ENCODE assay signal across 1 cellular context in the genomic region with DNA sequence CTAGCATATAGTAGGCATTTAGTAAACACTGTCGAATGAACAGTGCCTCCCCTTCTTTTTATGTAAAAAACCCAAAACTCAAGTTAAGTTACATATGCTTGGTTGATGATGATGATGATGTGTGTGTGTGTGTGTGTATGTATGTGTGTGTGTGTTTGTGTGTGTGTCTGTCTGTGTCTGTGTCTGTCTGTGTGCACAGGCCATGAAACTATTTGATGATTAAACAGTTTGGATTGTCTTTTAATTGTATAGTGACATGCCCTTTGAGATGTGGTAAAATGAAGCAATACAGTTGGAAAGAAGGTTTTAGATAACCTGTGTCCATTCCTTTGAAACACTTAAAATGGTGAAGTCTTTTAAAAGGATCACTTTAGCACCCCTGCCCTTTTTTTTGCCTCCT.
TF ChIP-seq lines count a peak whose summit lies in the region.

No MANE protein-coding gene starts in this region.

TF ChIP-seq in SK-N-SH, 30 proteins besides CTCF, POLR2A, EP300 and RAD21 (continued from another document):
- no peak for TF ChIP-seq MAX (IDR thresholded peaks at IDR 0.05; ENCODE audit: low read depth)
- TF ChIP-seq EZH2phosphoT487 (IDR thresholded peaks at IDR 0.05; ENCODE audit: borderline replicate concordance, low read depth), result no peak
- no peak for TF ChIP-seq RXRA (IDR thresholded peaks at IDR 0.05; ENCODE audit: borderline replicate concordance, low read depth)
- TF ChIP-seq, protein P1, sequence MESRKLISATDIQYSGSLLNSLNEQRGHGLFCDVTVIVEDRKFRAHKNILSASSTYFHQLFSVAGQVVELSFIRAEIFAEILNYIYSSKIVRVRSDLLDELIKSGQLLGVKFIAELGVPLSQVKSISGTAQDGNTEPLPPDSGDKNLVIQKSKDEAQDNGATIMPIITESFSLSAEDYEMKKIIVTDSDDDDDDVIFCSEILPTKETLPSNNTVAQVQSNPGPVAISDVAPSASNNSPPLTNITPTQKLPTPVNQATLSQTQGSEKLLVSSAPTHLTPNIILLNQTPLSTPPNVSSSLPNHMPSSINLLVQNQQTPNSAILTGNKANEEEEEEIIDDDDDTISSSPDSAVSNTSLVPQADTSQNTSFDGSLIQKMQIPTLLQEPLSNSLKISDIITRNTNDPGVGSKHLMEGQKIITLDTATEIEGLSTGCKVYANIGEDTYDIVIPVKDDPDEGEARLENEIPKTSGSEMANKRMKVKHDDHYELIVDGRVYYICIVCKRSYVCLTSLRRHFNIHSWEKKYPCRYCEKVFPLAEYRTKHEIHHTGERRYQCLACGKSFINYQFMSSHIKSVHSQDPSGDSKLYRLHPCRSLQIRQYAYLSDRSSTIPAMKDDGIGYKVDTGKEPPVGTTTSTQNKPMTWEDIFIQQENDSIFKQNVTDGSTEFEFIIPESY (IDR thresholded peaks at IDR 0.05; ENCODE audit: borderline replicate concordance, low read depth), result no peak
- TF ChIP-seq FOXJ3 (CRISPR knock-in tag; IDR thresholded peaks at IDR 0.05), result no peak
- TF ChIP-seq, protein P2, sequence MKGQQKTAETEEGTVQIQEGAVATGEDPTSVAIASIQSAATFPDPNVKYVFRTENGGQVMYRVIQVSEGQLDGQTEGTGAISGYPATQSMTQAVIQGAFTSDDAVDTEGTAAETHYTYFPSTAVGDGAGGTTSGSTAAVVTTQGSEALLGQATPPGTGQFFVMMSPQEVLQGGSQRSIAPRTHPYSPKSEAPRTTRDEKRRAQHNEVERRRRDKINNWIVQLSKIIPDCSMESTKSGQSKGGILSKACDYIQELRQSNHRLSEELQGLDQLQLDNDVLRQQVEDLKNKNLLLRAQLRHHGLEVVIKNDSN (IDR thresholded peaks at IDR 0.05; ENCODE audit: borderline replicate concordance, low read depth), result no peak
- no peak for TF ChIP-seq PBX3 (IDR thresholded peaks at IDR 0.05)
- no peak for TF ChIP-seq RCOR1 (IDR thresholded peaks at IDR 0.05; ENCODE audit: low read length)
- TF ChIP-seq RFX5 (IDR thresholded peaks at IDR 0.05; ENCODE audit: low read length), result no peak
- TF ChIP-seq TCF12 (IDR thresholded peaks at IDR 0.05), result no peak
- TF ChIP-seq YY1 (IDR thresholded peaks at IDR 0.05; ENCODE audit: low read depth), result no peak
- no peak for TF ChIP-seq POLR2AphosphoS5 (IDR thresholded peaks at IDR 0.05; ENCODE audit: low read depth, low read length)
